In the genomic region with DNA sequence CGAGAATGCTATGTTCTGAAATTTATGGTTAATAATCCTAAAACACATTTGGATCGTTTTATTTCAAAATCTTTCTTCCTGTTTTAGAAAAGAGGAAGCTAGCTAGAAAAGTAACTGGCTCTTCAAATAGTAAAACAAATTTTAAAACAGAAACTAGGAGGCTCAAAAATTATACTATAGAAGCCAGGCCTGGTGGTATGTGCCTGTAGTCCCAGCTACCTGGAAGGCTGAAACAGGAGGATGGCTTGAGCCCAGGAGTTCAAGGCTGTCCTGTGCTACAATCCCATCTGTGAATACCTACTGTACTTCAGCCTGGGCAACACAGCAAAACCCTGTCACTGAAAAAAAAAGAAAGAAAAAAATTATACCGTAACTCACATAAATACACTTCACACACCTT, we compare ENCODE assay signal across 10 cellular contexts. TPM values are rescaled to one million over a fixed set of nuclear protein-coding genes. Genes with fewer than 3 reads are reported as not detected.
A peak's percentile ranks its signal among the peaks of the same experiment; 100 is the strongest.
DNase-seq lines count a peak whose midpoint lies in the region; ATAC-seq and TF ChIP-seq lines count a peak whose summit lies in the region.
"Had no signal": no experiment of that assay in that cellular context is flagged by ENCODE, and none has a peak within 500 bp of the region (broad histone marks: within the 10 kb centered on the region; RNA-seq: fewer than 3 reads in every experiment).

No MANE protein-coding gene starts in this region.

- H3K27me3 ChIP-seq in CD8-positive, alpha-beta T cell (ENCODE audit: insufficient read depth, low read length), result no peaks in the 10 kb centered on the region
- H3K27me3 ChIP-seq: vagina had no signal

- H3K27ac Mint-ChIP-seq in CD8-positive, alpha-beta T cell, result peak overlapping the region; percentile 61
- no peak overlapping the region for H3K27ac Mint-ChIP-seq in osteocyte (ENCODE audit: unreplicated experiment)

- TF ChIP-seq CTCF in CD8-positive, alpha-beta T cell (IDR thresholded peaks at IDR 0.05), result no peak
- no peak for TF ChIP-seq CTCF in osteocyte (IDR thresholded peaks at IDR 0.05)

- peak overlapping the region; percentile 9 for H3K4me3 Mint-ChIP-seq in CD8-positive, alpha-beta T cell
- H3K4me3 Mint-ChIP-seq in osteocyte (ENCODE audit: unreplicated experiment), result no peak overlapping the region

- peaks cover 82% of the 10 kb centered on the region for H3K4me1 Mint-ChIP-seq in CD8-positive, alpha-beta T cell (ENCODE audit: low read depth)
- peaks cover 3% of the 10 kb centered on the region for H3K4me1 Mint-ChIP-seq in osteocyte (ENCODE audit: unreplicated experiment)

- DNase-seq in CD8-positive, alpha-beta T cell, result no peak
- peak; percentile 63 for DNase-seq in SKM-1 (lab: John Stamatoyannopoulos, UW; ENCODE audit: unreplicated experiment)
- no peak for DNase-seq in left lobe of liver (ENCODE audit: low spot score)
- DNase-seq in Ammon's horn (ENCODE audit: low spot score), result no peak
- no peak for DNase-seq in UCSD-AML1 (lab: John Stamatoyannopoulos, UW; ENCODE audit: unreplicated experiment)
- DNase-seq in osteocyte (ENCODE audit: extremely low spot score, unreplicated experiment), result no peak
- DNase-seq: activated CD4-positive, alpha-beta T cell treated with anti-CD3 and anti-CD28 coated beads for 1 hour had no signal

- POLR2A ChIA-PET in CD8-positive, alpha-beta T cell (lab: Charles Lee), result interaction anchor here (0.5 to 1.5 kb wide), 3 partner anchors 9 to 133 kb away, joined by 3 read pairs; no protein-coding TSS in a partner anchor

- H3K9me3 Mint-ChIP-seq in CD8-positive, alpha-beta T cell, result no peaks in the 10 kb centered on the region
- no peaks in the 10 kb centered on the region for H3K9me3 Mint-ChIP-seq in osteocyte (ENCODE audit: unreplicated experiment)

- no peaks in the 10 kb centered on the region for H3K9me3 ChIP-seq in CD8-positive, alpha-beta T cell (ENCODE audit: low read length)
- H3K9me3 ChIP-seq: vagina had no signal

- CTCF ChIA-PET in CD8-positive, alpha-beta T cell (lab: Charles Lee), result interaction anchor here (1.7 kb wide), 1 partner anchor 17 kb away, joined by 4 read pairs; no protein-coding TSS in a partner anchor

- H3K4me1 ChIP-seq in CD8-positive, alpha-beta T cell (ENCODE audit: insufficient read depth, low read length), result peaks cover 60% of the 10 kb centered on the region

- no peaks in the 10 kb centered on the region for H3K27me3 Mint-ChIP-seq in CD8-positive, alpha-beta T cell (ENCODE audit: low read depth)
- no peaks in the 10 kb centered on the region for H3K27me3 Mint-ChIP-seq in osteocyte (ENCODE audit: unreplicated experiment)

- H3K4me3 ChIP-seq in CD8-positive, alpha-beta T cell (ENCODE audit: low read depth, low read length), result no peak overlapping the region
- H3K4me3 ChIP-seq: vagina had no signal

- H3K36me3 Mint-ChIP-seq in CD8-positive, alpha-beta T cell, result peaks cover 55% of the 10 kb centered on the region
- peaks cover 19% of the 10 kb centered on the region for H3K36me3 Mint-ChIP-seq in osteocyte (ENCODE audit: unreplicated experiment)

- no peak for ATAC-seq in CD8-positive, alpha-beta T cell
- ATAC-seq in GM21717 (IDR thresholded peaks at IDR 0.05; ENCODE audit: unreplicated experiment) (peak; percentile 53), left lobe of liver (peak; percentile 32), GM21737 (IDR thresholded peaks at IDR 0.05; ENCODE audit: unreplicated experiment) (no peak)

- H3K27ac ChIP-seq in CD8-positive, alpha-beta T cell (ENCODE audit: low read depth, low read length), result no peak overlapping the region
- H3K27ac ChIP-seq: vagina had no signal

- intact Hi-C loops in CD8-positive, alpha-beta T cell (cut with DNase I, micrococcal nuclease), result loop anchor here in 1 of 2 experiments (5.0 kb wide), 1 partner anchor 36 kb away; no protein-coding TSS in a partner anchor

- H3K36me3 ChIP-seq in CD8-positive, alpha-beta T cell (ENCODE audit: insufficient read depth, low read length), result peaks cover 14% of the 10 kb centered on the region

RNA-seq across cellular contexts. Expression of gene ELF1, which starts 57.9 kb away (rescaled TPM):
- total RNA-seq in CD8-positive, alpha-beta T cell, result 100 to 1,000 TPM; 308 to 313 TPM
- total RNA-seq in left lobe of liver, result 22.2 TPM
- 52.6 and 56.8 TPM in 2 replicates for total RNA-seq in osteocyte

Comparison
In these comparisons a context has a peak if more than half of its experiments do, and no peak if none do; other contexts are left out.
1. ATAC-seq: peak in GM21717 (single experiment) and left lobe of liver (single experiment); none in CD8-positive, alpha-beta T cell (single experiment) and GM21737 (single experiment).